In genomic region chr1:37792943-37793686, GRCh38 we compare ENCODE assay signal across 10 cellular contexts. TPM values are rescaled to one million over a fixed set of nuclear protein-coding genes. Genes with fewer than 3 reads are reported as not detected.
DNase-seq lines count a peak whose midpoint lies in the region; ATAC-seq and TF ChIP-seq lines count a peak whose summit lies in the region.
"Had no signal": no experiment of that assay in that cellular context is flagged by ENCODE, and none has a peak within 500 bp of the region (broad histone marks: within the 10 kb centered on the region; RNA-seq: fewer than 3 reads in every experiment).

No MANE protein-coding gene starts in this region.

- peaks cover 14% of the 10 kb centered on the region for H3K27me3 Mint-ChIP-seq in endothelial cell (ENCODE audit: unreplicated experiment)

- DNase-seq in GM06990 (ENCODE audit: extremely low read depth, insufficient read length), result no peak
- DNase-seq in NCI-H510A (lab: John Stamatoyannopoulos, UW), result peak; percentile 83
- no peak for DNase-seq in endothelial cell (ENCODE audit: low spot score)
- peak; percentile 13 for DNase-seq in retina
- no peak for DNase-seq in Kasumi-1 (lab: John Stamatoyannopoulos, UW)
- DNase-seq in ureter (ENCODE audit: low spot score), result no peak
- no peak for DNase-seq in NCI-H1930 (lab: John Stamatoyannopoulos, UW)
- DNase-seq: NCI-H226 had no signal

- peak overlapping the region; percentile 56 for H3K4me3 Mint-ChIP-seq in endothelial cell (ENCODE audit: unreplicated experiment)

- peaks cover 5% of the 10 kb centered on the region for H3K36me3 ChIP-seq in GM06990 (ENCODE audit: control insufficient read depth, insufficient read depth, low read length)

- H3K4me3 ChIP-seq in GM06990 (replicated peaks; ENCODE audit: low read depth, low read length), result peak overlapping the region; percentile 77

- no peaks in the 10 kb centered on the region for H3K27me3 ChIP-seq in GM06990 (replicated peaks; ENCODE audit: control insufficient read depth, insufficient read depth, low read length)

- no peak overlapping the region for H3K27ac Mint-ChIP-seq in endothelial cell (ENCODE audit: unreplicated experiment)

- no peak for ATAC-seq in GM19395 (IDR thresholded peaks at IDR 0.05; ENCODE audit: unreplicated experiment)

- H3K9me3 Mint-ChIP-seq in endothelial cell (ENCODE audit: unreplicated experiment), result no peaks in the 10 kb centered on the region

- H3K36me3 Mint-ChIP-seq in endothelial cell (ENCODE audit: low read depth, unreplicated experiment), result no peaks in the 10 kb centered on the region

- TF ChIP-seq CTCF in GM06990 (IDR thresholded peaks at IDR 0.05; ENCODE audit: insufficient read depth, low read length, poor library complexity, severe bottlenecking), result no peak
- no peak for TF ChIP-seq CTCF in endothelial cell (IDR thresholded peaks at IDR 0.05; ENCODE audit: unreplicated experiment)

- no peaks in the 10 kb centered on the region for H3K4me1 Mint-ChIP-seq in endothelial cell (ENCODE audit: unreplicated experiment)

RNA-seq across cellular contexts. Expression of gene MANEAL, which starts 0.5 kb away (rescaled TPM):
- total RNA-seq in endothelial cell (ENCODE audit: unreplicated experiment) (0.36 TPM), ureter (10.2 TPM)

RNA-seq across cellular contexts. Expression of gene C1orf122, which starts 14.5 kb away (rescaled TPM):
- total RNA-seq in endothelial cell (ENCODE audit: unreplicated experiment) (29.4 TPM), ureter (39.3 TPM)

RNA-seq across cellular contexts. Expression of gene YRDC, which starts 14.9 kb away (rescaled TPM):
- total RNA-seq in endothelial cell (ENCODE audit: unreplicated experiment) (11.9 TPM), ureter (12.2 TPM)

RNA-seq across cellular contexts. Expression of gene EPHA10, which starts 28.2 kb away (rescaled TPM):
- total RNA-seq in endothelial cell (ENCODE audit: unreplicated experiment) (0.13 TPM), ureter (4.4 TPM)
- total RNA-seq: myocyte had no signal

Comparison
In these comparisons a context has a peak if more than half of its experiments do, and no peak if none do; other contexts are left out.
1. DNase-seq: peak in NCI-H510A (single experiment) and retina (single experiment); none in GM06990 (single experiment), endothelial cell (single experiment), Kasumi-1 (0 of 2), ureter (single experiment) and NCI-H1930 (0 of 2).